In the genomic region with DNA sequence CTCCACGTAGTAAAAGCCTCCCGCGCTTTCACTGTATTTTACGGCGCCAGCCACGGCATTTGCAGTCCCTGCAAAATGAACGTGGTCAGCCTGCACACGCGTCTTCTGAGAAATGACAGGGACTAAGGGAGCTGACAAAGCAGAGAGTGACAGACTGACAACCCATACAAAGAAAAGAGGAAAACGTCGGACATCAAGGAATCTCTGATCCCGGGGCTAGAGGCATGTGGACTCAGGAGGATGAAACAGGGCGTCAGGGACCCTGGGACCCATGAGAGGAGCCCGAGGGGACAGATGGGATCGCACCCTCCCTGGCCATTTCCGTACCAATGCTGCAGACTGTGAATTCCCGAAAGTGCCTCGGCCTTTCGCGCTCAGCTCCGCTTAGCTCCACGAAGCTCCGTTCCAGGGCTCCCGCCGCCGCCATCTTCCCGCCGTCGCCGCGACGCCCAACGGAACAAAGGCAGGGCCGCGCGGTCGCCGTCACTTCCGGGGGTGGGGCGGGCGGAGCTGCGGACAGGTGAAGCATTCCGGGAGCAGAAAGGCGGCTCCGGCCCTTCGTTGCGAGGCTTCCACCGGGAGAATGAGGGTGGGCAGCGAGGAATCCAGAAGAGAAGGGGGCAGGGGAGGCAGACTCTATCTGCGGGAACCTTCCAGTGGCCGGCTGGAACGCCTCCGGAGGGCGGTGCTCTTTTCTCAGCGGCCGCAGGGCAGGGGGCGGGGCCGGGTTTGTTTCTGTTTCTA, we compare ENCODE assay signal across 8 cellular contexts. TPM values are rescaled to one million over a fixed set of nuclear protein-coding genes. Genes with fewer than 3 reads are reported as not detected.
DNase-seq lines count a peak whose midpoint lies in the region; ATAC-seq lines count a peak whose summit lies in the region.

A gene with protein sequence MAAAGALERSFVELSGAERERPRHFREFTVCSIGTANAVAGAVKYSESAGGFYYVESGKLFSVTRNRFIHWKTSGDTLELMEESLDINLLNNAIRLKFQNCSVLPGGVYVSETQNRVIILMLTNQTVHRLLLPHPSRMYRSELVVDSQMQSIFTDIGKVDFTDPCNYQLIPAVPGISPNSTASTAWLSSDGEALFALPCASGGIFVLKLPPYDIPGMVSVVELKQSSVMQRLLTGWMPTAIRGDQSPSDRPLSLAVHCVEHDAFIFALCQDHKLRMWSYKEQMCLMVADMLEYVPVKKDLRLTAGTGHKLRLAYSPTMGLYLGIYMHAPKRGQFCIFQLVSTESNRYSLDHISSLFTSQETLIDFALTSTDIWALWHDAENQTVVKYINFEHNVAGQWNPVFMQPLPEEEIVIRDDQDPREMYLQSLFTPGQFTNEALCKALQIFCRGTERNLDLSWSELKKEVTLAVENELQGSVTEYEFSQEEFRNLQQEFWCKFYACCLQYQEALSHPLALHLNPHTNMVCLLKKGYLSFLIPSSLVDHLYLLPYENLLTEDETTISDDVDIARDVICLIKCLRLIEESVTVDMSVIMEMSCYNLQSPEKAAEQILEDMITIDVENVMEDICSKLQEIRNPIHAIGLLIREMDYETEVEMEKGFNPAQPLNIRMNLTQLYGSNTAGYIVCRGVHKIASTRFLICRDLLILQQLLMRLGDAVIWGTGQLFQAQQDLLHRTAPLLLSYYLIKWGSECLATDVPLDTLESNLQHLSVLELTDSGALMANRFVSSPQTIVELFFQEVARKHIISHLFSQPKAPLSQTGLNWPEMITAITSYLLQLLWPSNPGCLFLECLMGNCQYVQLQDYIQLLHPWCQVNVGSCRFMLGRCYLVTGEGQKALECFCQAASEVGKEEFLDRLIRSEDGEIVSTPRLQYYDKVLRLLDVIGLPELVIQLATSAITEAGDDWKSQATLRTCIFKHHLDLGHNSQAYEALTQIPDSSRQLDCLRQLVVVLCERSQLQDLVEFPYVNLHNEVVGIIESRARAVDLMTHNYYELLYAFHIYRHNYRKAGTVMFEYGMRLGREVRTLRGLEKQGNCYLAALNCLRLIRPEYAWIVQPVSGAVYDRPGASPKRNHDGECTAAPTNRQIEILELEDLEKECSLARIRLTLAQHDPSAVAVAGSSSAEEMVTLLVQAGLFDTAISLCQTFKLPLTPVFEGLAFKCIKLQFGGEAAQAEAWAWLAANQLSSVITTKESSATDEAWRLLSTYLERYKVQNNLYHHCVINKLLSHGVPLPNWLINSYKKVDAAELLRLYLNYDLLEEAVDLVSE (N-terminal part only) (minus strand): TSS at position 459 of the 744 bp plus-strand sequence. CDS start 32 bp downstream, at position 427.

- peak; percentile 85 to 88 (median 86) for DNase-seq in CD4-positive, alpha-beta memory T cell
- DNase-seq in HK-2 (ENCODE audit: unreplicated experiment) (peak; percentile 69), NT2/D1 (ENCODE audit: low read depth, low spot score) (peak; percentile 69), mesenteric fat pad (ENCODE audit: low spot score) (peak; percentile 96)
- DNase-seq in activated CD8-positive, alpha-beta memory T cell treated with anti-CD3 and anti-CD28 coated beads, Interleukin-2, amount 50 U/mL, for 24 hours (ENCODE audit: extremely low read depth), result peak; percentile 68
- peak; percentile 79 for DNase-seq in stimulated activated CD8-positive, alpha-beta memory T cell treated with anti-CD3 and anti-CD28 coated beads, Interleukin-15, amount 100 ng/mL, for 1 hour (ENCODE audit: low read depth)

- in situ Hi-C loops in endometrial microvascular endothelial cells (cut with HindIII; ENCODE audit: inconsistent ontology term, low pct_unique_long_range_greater_than_20kb, low sequenced_read_pairs), result no loop called here

- ATAC-seq in GM19455 (IDR thresholded peaks at IDR 0.05; ENCODE audit: unreplicated experiment), result peak; percentile 88

- POLR2A ChIA-PET in CD4-positive, alpha-beta memory T cell (lab: Charles Lee; ENCODE audit: partially characterized antibody), result interaction anchor here (1.0 to 1.9 kb wide), 11 partner anchors 9 to 270 kb away, joined by 3 to 17 read pairs (median 4); partner anchors contain the start of gene FNBP4

- H3K27me3 Mint-ChIP-seq in CD4-positive, alpha-beta memory T cell, result no peaks in the 10 kb centered on the region

- H3K27ac ChIP-seq in CD4-positive, alpha-beta memory T cell (ENCODE audit: low read depth, low read length), result peak within 1 kb of the TSS; percentile 97

- peak within 1 kb of the TSS; percentile 93 to 100 (median 99) for H3K27ac Mint-ChIP-seq in CD4-positive, alpha-beta memory T cell

- intact Hi-C loops in CD4-positive, alpha-beta memory T cell (cut with micrococcal nuclease), result loop anchor here (1.0 to 10.0 kb wide), 5 partner anchors 81 to 421 kb away; partner anchors contain the start of genes AGBL2, CELF1, FNBP4 and MTCH2

- H3K9ac ChIP-seq in NT2/D1 (ENCODE audit: insufficient read length, low read depth), result peak within 1 kb of the TSS; percentile 100

- H3K4me1 Mint-ChIP-seq in CD4-positive, alpha-beta memory T cell, result peaks cover 31 to 72% (median 51%) of the 10 kb centered on the region in 4 donors

- H3K9me3 Mint-ChIP-seq in CD4-positive, alpha-beta memory T cell, result no peaks in the 10 kb centered on the region

- H3K36me3 Mint-ChIP-seq in CD4-positive, alpha-beta memory T cell, result peaks cover 14 to 32% of the 10 kb centered on the region in 2 donors

- H3K9me3 ChIP-seq in CD4-positive, alpha-beta memory T cell (ENCODE audit: control insufficient read depth in 1 of 2, low read length in 2 of 2), result no peaks in the 10 kb centered on the region
- no peaks in the 10 kb centered on the region for H3K9me3 ChIP-seq in NT2/D1 (ENCODE audit: insufficient read depth, low read length)

- peaks cover 64% of the 10 kb centered on the region for H3K4me1 ChIP-seq in CD4-positive, alpha-beta memory T cell (ENCODE audit: insufficient read depth, low read length)
- peaks cover 2% of the 10 kb centered on the region for H3K4me1 ChIP-seq in NT2/D1 (ENCODE audit: insufficient read depth, insufficient read length)

- H3K36me3 ChIP-seq in CD4-positive, alpha-beta memory T cell (ENCODE audit: insufficient read depth, low read length), result peaks cover 13% of the 10 kb centered on the region
- H3K36me3 ChIP-seq in NT2/D1 (ENCODE audit: insufficient read depth, insufficient read length, low read length), result peaks cover 40% of the 10 kb centered on the region

- peak within 1 kb of the TSS; percentile 95 to 100 (median 99) for H3K4me3 Mint-ChIP-seq in CD4-positive, alpha-beta memory T cell

- no peaks in the 10 kb centered on the region for H3K27me3 ChIP-seq in CD4-positive, alpha-beta memory T cell (ENCODE audit: insufficient read depth, low read length)
- no peaks in the 10 kb centered on the region for H3K27me3 ChIP-seq in NT2/D1 (ENCODE audit: insufficient read depth, insufficient read length)

- CTCF ChIA-PET in CD4-positive, alpha-beta memory T cell (lab: Charles Lee; ENCODE audit: partially characterized antibody), result interaction anchor here (0.6 kb wide), 1 partner anchor 84 kb away, joined by 4 read pairs; no protein-coding TSS in a partner anchor

- peak within 1 kb of the TSS; percentile 70 to 91 for H3K4me3 ChIP-seq in CD4-positive, alpha-beta memory T cell (ENCODE audit: low read length in 2 of 2)
- peak within 1 kb of the TSS; percentile 98 for H3K4me3 ChIP-seq in NT2/D1 (ENCODE audit: insufficient read length, low read depth)

RNA-seq across cellular contexts. Expression of the gene that starts here (rescaled TPM):
- 10 to 100 TPM; 57.6 to 62.2 TPM for total RNA-seq in CD4-positive, alpha-beta memory T cell
- 10 to 100 TPM; 35.6 to 44.3 TPM for polyA plus RNA-seq in CD4-positive, alpha-beta memory T cell
- total RNA-seq in endometrial microvascular endothelial cells (ENCODE audit: inconsistent ontology term) (18.7 TPM), mesenteric fat pad (34.2 TPM)

Comparison
In these comparisons a context has a peak if more than half of its experiments do, and no peak if none do; other contexts are left out.
1. Peak in every context shown above with its lines: DNase-seq, ATAC-seq, H3K4me3 ChIP-seq and H3K27ac ChIP-seq.